In the genomic region with DNA sequence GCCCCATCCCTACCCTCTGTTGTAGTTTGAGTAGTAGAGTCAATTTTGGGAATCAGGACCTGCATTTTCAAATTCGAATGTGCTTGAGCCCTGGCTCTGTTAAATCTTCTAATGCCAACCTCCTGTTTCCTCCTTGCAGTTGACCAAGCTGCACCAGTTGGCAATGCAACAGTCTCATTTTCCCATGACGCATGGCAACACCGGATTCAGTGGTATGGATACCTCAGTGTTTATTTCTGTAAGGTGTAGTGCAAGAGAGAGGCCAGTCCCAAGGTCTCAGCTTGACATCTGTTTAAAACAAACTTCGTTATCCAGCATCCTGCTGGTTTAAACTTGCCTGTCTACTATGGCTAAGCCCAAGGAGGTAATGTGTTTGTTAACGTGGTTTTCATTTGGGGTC, we compare ENCODE assay signal across 32 cellular contexts. TPM values are rescaled to one million over a fixed set of nuclear protein-coding genes. Genes with fewer than 3 reads are reported as not detected.
A peak's percentile ranks its signal among the peaks of the same experiment; 100 is the strongest.
DNase-seq lines count a peak whose midpoint lies in the region; ATAC-seq and TF ChIP-seq lines count a peak whose summit lies in the region.
"Had no signal": no experiment of that assay in that cellular context is flagged by ENCODE, and none has a peak within 500 bp of the region (broad histone marks: within the 10 kb centered on the region; RNA-seq: fewer than 3 reads in every experiment).

No MANE protein-coding gene starts in this region.

- no peak overlapping the region for H3K4me3 Mint-ChIP-seq in CD4-positive, CD25-positive, alpha-beta regulatory T cell
- H3K4me3 Mint-ChIP-seq in CD4-positive, alpha-beta memory T cell = no peak overlapping the region
- no peak overlapping the region for H3K4me3 Mint-ChIP-seq in activated CD4-positive, alpha-beta memory T cell treated with anti-CD3 and anti-CD28 coated beads, Interleukin-2, amount 10 ng/mL, durations not matched to agents 7 days and 5 days
- H3K4me3 Mint-ChIP-seq in nephron progenitor cell = no peak overlapping the region
- H3K4me3 Mint-ChIP-seq: immature natural killer cell, memory B cell had no signal

- H3K27ac Mint-ChIP-seq in CD4-positive, CD25-positive, alpha-beta regulatory T cell = peak overlapping the region in 2 of 3 donors; percentile 26 to 67
- peak overlapping the region in 5 of 7 donors; percentile 15 to 69 (median 64) for H3K27ac Mint-ChIP-seq in CD4-positive, alpha-beta memory T cell
- H3K27ac Mint-ChIP-seq in activated CD4-positive, alpha-beta memory T cell treated with anti-CD3 and anti-CD28 coated beads, Interleukin-2, amount 10 ng/mL, durations not matched to agents 7 days and 5 days = peak overlapping the region; percentile 40
- peak overlapping the region; percentile 95 for H3K27ac Mint-ChIP-seq in nephron progenitor cell
- H3K27ac Mint-ChIP-seq: memory B cell had no signal

- TF ChIP-seq CTCF in nephron progenitor cell (IDR thresholded peaks at IDR 0.05) = no peak

- H3K27me3 Mint-ChIP-seq in CD4-positive, CD25-positive, alpha-beta regulatory T cell = no peaks in the 10 kb centered on the region
- no peaks in the 10 kb centered on the region for H3K27me3 Mint-ChIP-seq in CD4-positive, alpha-beta memory T cell
- no peaks in the 10 kb centered on the region for H3K27me3 Mint-ChIP-seq in activated CD4-positive, alpha-beta memory T cell treated with anti-CD3 and anti-CD28 coated beads, Interleukin-2, amount 10 ng/mL, durations not matched to agents 7 days and 5 days
- no peaks in the 10 kb centered on the region for H3K27me3 Mint-ChIP-seq in nephron progenitor cell (ENCODE audit: low read depth, poor library complexity)
- H3K27me3 Mint-ChIP-seq: memory B cell had no signal

- H3K9me3 ChIP-seq in CD4-positive, CD25-positive, alpha-beta regulatory T cell (ENCODE audit: control insufficient read depth in 2 of 2, low read length in 2 of 2) = no peaks in the 10 kb centered on the region
- H3K9me3 ChIP-seq in CD4-positive, alpha-beta memory T cell (ENCODE audit: control insufficient read depth in 1 of 2, low read length in 2 of 2) = no peaks in the 10 kb centered on the region
- H3K9me3 ChIP-seq: BLaER1 treated with 17β-estradiol and CSF1 and Interleukin-3, amounts not matched to agents 10 nM and 100 nM; Caco-2; HAP-1; MG63; right atrium auricular region; SK-N-SH; spleen; tibial nerve had no signal

- H3K4me1 ChIP-seq in CD4-positive, CD25-positive, alpha-beta regulatory T cell (ENCODE audit: control insufficient read depth, insufficient read depth, low read length, poor library complexity, severe bottlenecking) = no peaks in the 10 kb centered on the region
- H3K4me1 ChIP-seq in CD4-positive, alpha-beta memory T cell (ENCODE audit: insufficient read depth, low read length) = peaks cover 6% of the 10 kb centered on the region
- H3K4me1 ChIP-seq: Caco-2, HAP-1 had no signal

- POLR2A ChIA-PET in CD4-positive, alpha-beta memory T cell (lab: Charles Lee; ENCODE audit: partially characterized antibody) = interaction anchor here (1.1 to 1.7 kb wide), 2 partner anchors 14 to 34 kb away, joined by 4 read pairs; a partner anchor contains a TSS
- POLR2A ChIA-PET in activated CD4-positive, alpha-beta memory T cell treated with anti-CD3 and anti-CD28 coated beads, Interleukin-2, amount 10 ng/mL, durations not matched to agents 7 days and 5 days (lab: Charles Lee) = interaction anchor here (0.7 to 20.5 kb wide), 4 partner anchors 6 to 217 kb away, joined by 3 to 281 read pairs (median 142); no protein-coding TSS in a partner anchor

- CTCF ChIA-PET in CD4-positive, alpha-beta memory T cell (lab: Charles Lee; ENCODE audit: partially characterized antibody) = interaction anchor here (1.3 kb wide), 1 partner anchor 10 kb away, joined by 4 read pairs; no protein-coding TSS in a partner anchor
- CTCF ChIA-PET in activated CD4-positive, alpha-beta memory T cell treated with anti-CD3 and anti-CD28 coated beads, Interleukin-2, amount 10 ng/mL, durations not matched to agents 7 days and 5 days (lab: Charles Lee) = interaction anchor here (1.0 to 1.3 kb wide), 2 partner anchors 41 to 42 kb away, joined by 3 to 4 read pairs; no protein-coding TSS in a partner anchor

- no peak overlapping the region for H3K4me3 ChIP-seq in CD4-positive, CD25-positive, alpha-beta regulatory T cell (ENCODE audit: low read depth, low read length)
- H3K4me3 ChIP-seq in CD4-positive, alpha-beta memory T cell (ENCODE audit: low read length in 2 of 2) = no peak overlapping the region
- H3K4me3 ChIP-seq: BLaER1 treated with 17β-estradiol and CSF1 and Interleukin-3, amounts not matched to agents 10 nM and 100 nM; cardiac muscle cell; HAP-1; MG63; PC-9; right atrium auricular region; spleen; tibial nerve had no signal

- H3K36me3 Mint-ChIP-seq in CD4-positive, CD25-positive, alpha-beta regulatory T cell = peaks cover 60% of the 10 kb centered on the region
- H3K36me3 Mint-ChIP-seq in CD4-positive, alpha-beta memory T cell = peaks cover 68 to 86% of the 10 kb centered on the region in 2 donors
- H3K36me3 Mint-ChIP-seq in activated CD4-positive, alpha-beta memory T cell treated with anti-CD3 and anti-CD28 coated beads, Interleukin-2, amount 10 ng/mL, durations not matched to agents 7 days and 5 days (ENCODE audit: low read depth) = peaks cover 88% of the 10 kb centered on the region
- H3K36me3 Mint-ChIP-seq in nephron progenitor cell (ENCODE audit: low read depth) = peaks cover 74% of the 10 kb centered on the region

- H3K27ac ChIP-seq in CD4-positive, CD25-positive, alpha-beta regulatory T cell (ENCODE audit: insufficient read depth, low read length, poor library complexity, severe bottlenecking) = no peak overlapping the region
- no peak overlapping the region for H3K27ac ChIP-seq in CD4-positive, alpha-beta memory T cell (ENCODE audit: low read depth, low read length)
- H3K27ac ChIP-seq: cardiac muscle cell, HL-60, parathyroid adenoma, PC-9, right atrium auricular region, tibial nerve had no signal

- no peak for ATAC-seq in CD4-positive, CD25-positive, alpha-beta regulatory T cell (ENCODE audit: low read depth in 2 of 2)
- ATAC-seq in GM19397 (IDR thresholded peaks at IDR 0.05; ENCODE audit: unreplicated experiment) = no peak
- ATAC-seq: activated naive CD4-positive, alpha-beta T cell treated with anti-CD3 and anti-CD28 coated beads, Interleukin-2, amount 50 U/mL, for 72 hours; left colon had no signal

- H3K9me3 Mint-ChIP-seq in CD4-positive, CD25-positive, alpha-beta regulatory T cell = no peaks in the 10 kb centered on the region
- no peaks in the 10 kb centered on the region for H3K9me3 Mint-ChIP-seq in CD4-positive, alpha-beta memory T cell
- H3K9me3 Mint-ChIP-seq in activated CD4-positive, alpha-beta memory T cell treated with anti-CD3 and anti-CD28 coated beads, Interleukin-2, amount 10 ng/mL, durations not matched to agents 7 days and 5 days = no peaks in the 10 kb centered on the region
- H3K9me3 Mint-ChIP-seq in nephron progenitor cell = no peaks in the 10 kb centered on the region
- H3K9me3 Mint-ChIP-seq: activated naive CD4-positive, alpha-beta T cell treated with anti-CD3 and anti-CD28 coated beads, Interleukin-2, amount 50 U/mL, for 72 hours; immature natural killer cell; memory B cell had no signal

- no peak for DNase-seq in CD4-positive, CD25-positive, alpha-beta regulatory T cell
- no peak for DNase-seq in CD4-positive, alpha-beta memory T cell
- DNase-seq in activated CD4-positive, alpha-beta memory T cell treated with anti-CD3 and anti-CD28 coated beads, Interleukin-2, amount 10 ng/mL, durations not matched to agents 7 days and 5 days = no peak
- DNase-seq in nephron progenitor cell (no peak), epidermal melanocyte (ENCODE audit: insufficient read length, low spot score) (no peak), DMS79 (lab: John Stamatoyannopoulos, UW) (no peak)
- DNase-seq: activated CD4-positive, alpha-beta T cell treated with anti-CD3 and anti-CD28 coated beads for 4 hours; aorta; erythroblast; immature natural killer cell; KG1; left colon; MG63; NCI-H2029; NCI-H526; PC-9; SK-N-SH; spleen; stimulated activated CD4-positive, alpha-beta T cell treated with anti-CD3 and anti-CD28 coated beads, Interleukin-2, amount 100 ng/mL, for 24 hours had no signal

- H3K4me1 Mint-ChIP-seq in CD4-positive, CD25-positive, alpha-beta regulatory T cell = peaks cover 16 to 46% (median 16%) of the 10 kb centered on the region in 4 donors
- H3K4me1 Mint-ChIP-seq in CD4-positive, alpha-beta memory T cell = peaks cover 20 to 38% (median 31%) of the 10 kb centered on the region in 4 donors
- peaks cover 43% of the 10 kb centered on the region for H3K4me1 Mint-ChIP-seq in activated CD4-positive, alpha-beta memory T cell treated with anti-CD3 and anti-CD28 coated beads, Interleukin-2, amount 10 ng/mL, durations not matched to agents 7 days and 5 days
- H3K4me1 Mint-ChIP-seq in nephron progenitor cell = peaks cover 33% of the 10 kb centered on the region

- intact Hi-C loops in CD4-positive, alpha-beta memory T cell (cut with micrococcal nuclease) = no loop called here

- peaks cover 97% of the 10 kb centered on the region for H3K36me3 ChIP-seq in CD4-positive, CD25-positive, alpha-beta regulatory T cell (ENCODE audit: control insufficient read depth, insufficient read depth, low read length)
- peaks cover 94% of the 10 kb centered on the region for H3K36me3 ChIP-seq in CD4-positive, alpha-beta memory T cell (ENCODE audit: insufficient read depth, low read length)

- no peaks in the 10 kb centered on the region for H3K27me3 ChIP-seq in CD4-positive, CD25-positive, alpha-beta regulatory T cell (ENCODE audit: control insufficient read depth, insufficient read depth, low read length)
- no peaks in the 10 kb centered on the region for H3K27me3 ChIP-seq in CD4-positive, alpha-beta memory T cell (ENCODE audit: insufficient read depth, low read length)
- H3K27me3 ChIP-seq: BLaER1 treated with 17β-estradiol and CSF1 and Interleukin-3, amounts not matched to agents 10 nM and 100 nM; cardiac muscle cell; MG63; right atrium auricular region; spleen; tibial nerve had no signal

RNA-seq across cellular contexts. Expression of a gene that starts 15.2 kb away (rescaled TPM):
- total RNA-seq in CD4-positive, CD25-positive, alpha-beta regulatory T cell = 931 TPM
- polyA plus RNA-seq in CD4-positive, CD25-positive, alpha-beta regulatory T cell = 100 to 1,000 TPM; 113 to 150 (median 134) TPM
- 100 to 1,000 TPM; 848 to 858 TPM for total RNA-seq in CD4-positive, alpha-beta memory T cell
- polyA plus RNA-seq in CD4-positive, alpha-beta memory T cell = 100 to 1,000 TPM in 1 of 2 donors, 10 to 100 TPM in 1; 88.0 to 118 TPM
- total RNA-seq in activated CD4-positive, alpha-beta memory T cell treated with anti-CD3 and anti-CD28 coated beads, Interleukin-2, amount 10 ng/mL, durations not matched to agents 7 days and 5 days = 100 to 1,000 TPM; 738 to 756 TPM

RNA-seq across cellular contexts. Expression of a gene that starts 25.5 kb away (rescaled TPM):
- 187 TPM for total RNA-seq in CD4-positive, CD25-positive, alpha-beta regulatory T cell
- 100 to 1,000 TPM; 525 to 639 (median 574) TPM for polyA plus RNA-seq in CD4-positive, CD25-positive, alpha-beta regulatory T cell
- 100 to 1,000 TPM; 242 to 247 TPM for total RNA-seq in CD4-positive, alpha-beta memory T cell
- 100 to 1,000 TPM; 545 to 843 TPM for polyA plus RNA-seq in CD4-positive, alpha-beta memory T cell
- total RNA-seq in activated CD4-positive, alpha-beta memory T cell treated with anti-CD3 and anti-CD28 coated beads, Interleukin-2, amount 10 ng/mL, durations not matched to agents 7 days and 5 days = 100 to 1,000 TPM; 242 to 246 TPM

RNA-seq across cellular contexts. Expression of a gene that starts 32.2 kb away (rescaled TPM):
- total RNA-seq in CD4-positive, CD25-positive, alpha-beta regulatory T cell = 31.5 TPM
- 1 to 10 TPM; 3.8 to 4.6 (median 4.4) TPM for polyA plus RNA-seq in CD4-positive, CD25-positive, alpha-beta regulatory T cell
- 10 to 100 TPM; 25.0 to 28.2 TPM for total RNA-seq in CD4-positive, alpha-beta memory T cell
- 1 to 10 TPM; 3.1 to 8.5 TPM for polyA plus RNA-seq in CD4-positive, alpha-beta memory T cell
- 10 to 100 TPM; 24.8 to 25.7 TPM for total RNA-seq in activated CD4-positive, alpha-beta memory T cell treated with anti-CD3 and anti-CD28 coated beads, Interleukin-2, amount 10 ng/mL, durations not matched to agents 7 days and 5 days

RNA-seq across cellular contexts. Expression of a gene that starts 34.0 kb away (rescaled TPM):
- 25.1 TPM for total RNA-seq in CD4-positive, CD25-positive, alpha-beta regulatory T cell
- 10 to 100 TPM; 22.5 to 29.1 (median 25.6) TPM for polyA plus RNA-seq in CD4-positive, CD25-positive, alpha-beta regulatory T cell
- 10 to 100 TPM; 26.9 to 37.0 TPM for total RNA-seq in CD4-positive, alpha-beta memory T cell
- polyA plus RNA-seq in CD4-positive, alpha-beta memory T cell = 10 to 100 TPM; 24.5 to 33.1 TPM
- total RNA-seq in activated CD4-positive, alpha-beta memory T cell treated with anti-CD3 and anti-CD28 coated beads, Interleukin-2, amount 10 ng/mL, durations not matched to agents 7 days and 5 days = 10 to 100 TPM; 24.5 to 28.0 TPM

RNA-seq across cellular contexts. Expression of a gene that starts 40.2 kb away (rescaled TPM):
- not detected for total RNA-seq in CD4-positive, CD25-positive, alpha-beta regulatory T cell
- polyA plus RNA-seq in CD4-positive, CD25-positive, alpha-beta regulatory T cell = not detected
- not detected for total RNA-seq in CD4-positive, alpha-beta memory T cell
- polyA plus RNA-seq in CD4-positive, alpha-beta memory T cell = not detected
- not detected for total RNA-seq in activated CD4-positive, alpha-beta memory T cell treated with anti-CD3 and anti-CD28 coated beads, Interleukin-2, amount 10 ng/mL, durations not matched to agents 7 days and 5 days
- total RNA-seq: activated naive CD4-positive, alpha-beta T cell treated with anti-CD3 and anti-CD28 coated beads, Interleukin-2, amount 50 U/mL, for 72 hours; aorta; cardiac muscle cell; G401; left colon; PC-9; right atrium auricular region; spleen; T-helper 1 cell treated with Interleukin-12 subunit alpha and Interleukin-12 subunit beta and Interleukin-4 antibody, amounts not matched to agents 30 ng/mL and 1 ng/mL, for 36 hours; tibial nerve had no signal
- polyA plus RNA-seq: cardiac muscle cell, immature natural killer cell had no signal

Comparison
In these comparisons a context has a peak if more than half of its experiments do, and no peak if none do; other contexts are left out.
1. H3K27ac Mint-ChIP-seq: peak in every context shown above with its lines; median percentile 95 in nephron progenitor cell; 64 in CD4-positive, alpha-beta memory T cell; 46 in CD4-positive, CD25-positive, alpha-beta regulatory T cell; 40 in activated CD4-positive, alpha-beta memory T cell treated with anti-CD3 and anti-CD28 coated beads, Interleukin-2, amount 10 ng/mL, durations not matched to agents 7 days and 5 days.